In genomic region chr5:149857499-149857898, GRCh38 we compare ENCODE assay signal across 9 cellular contexts.
DNase-seq lines count a peak whose midpoint lies in the region; TF ChIP-seq lines count a peak whose summit lies in the region.
"Had no signal": no experiment of that assay in that cellular context is flagged by ENCODE, and none has a peak within 500 bp of the region (broad histone marks: within the 10 kb centered on the region; RNA-seq: fewer than 3 reads in every experiment).

No MANE protein-coding gene starts in this region.

- no peak overlapping the region for H3K27ac ChIP-seq in tibial artery

- no peaks in the 10 kb centered on the region for H3K4me1 ChIP-seq in tibial artery

- no peak for TF ChIP-seq CTCF in tibial artery (IDR thresholded peaks at IDR 0.05)

- no peaks in the 10 kb centered on the region for H3K36me3 ChIP-seq in tibial artery

- intact Hi-C loops in tibial artery (cut with DNase I; ENCODE audit: low total_unique reads), result no loop called here

- DNase-seq in NCI-H1105 treated with DMSO at 0.1 percent for 48 hours (lab: John Stamatoyannopoulos, UW) (peak; percentile 0), NCI-H1105 (lab: John Stamatoyannopoulos, UW) (no peak), astrocyte of the hippocampus (ENCODE audit: low read depth, low spot score) (peak; percentile 77), iris pigment epithelial cell (ENCODE audit: low read depth) (peak; percentile 54), tibial artery (peak; percentile 75 to 86), 8988T (no peak), NCI-H1436 (lab: John Stamatoyannopoulos, UW) (no peak), NOMO-1 treated with DMSO at 0.1 percent for 48 hours (lab: John Stamatoyannopoulos, UW; ENCODE audit: unreplicated experiment) (no peak)
- DNase-seq: NCI-H1436 treated with DMSO at 0.1 percent for 48 hours had no signal

- no peaks in the 10 kb centered on the region for H3K9me3 ChIP-seq in tibial artery

- no peaks in the 10 kb centered on the region for H3K27me3 ChIP-seq in tibial artery

- H3K4me3 ChIP-seq in tibial artery, result no peak overlapping the region

Comparison
In these comparisons a context has a peak if more than half of its experiments do, and no peak if none do; other contexts are left out.
1. DNase-seq: peak in NCI-H1105 treated with DMSO at 0.1 percent for 48 hours (single experiment), astrocyte of the hippocampus (single experiment), iris pigment epithelial cell (single experiment) and tibial artery (2 of 2); none in NCI-H1105 (single experiment), 8988T (single experiment), NCI-H1436 (single experiment) and NOMO-1 treated with DMSO at 0.1 percent for 48 hours (single experiment).